19 cellular contexts compared by ENCODE assay signal in the genomic region with DNA sequence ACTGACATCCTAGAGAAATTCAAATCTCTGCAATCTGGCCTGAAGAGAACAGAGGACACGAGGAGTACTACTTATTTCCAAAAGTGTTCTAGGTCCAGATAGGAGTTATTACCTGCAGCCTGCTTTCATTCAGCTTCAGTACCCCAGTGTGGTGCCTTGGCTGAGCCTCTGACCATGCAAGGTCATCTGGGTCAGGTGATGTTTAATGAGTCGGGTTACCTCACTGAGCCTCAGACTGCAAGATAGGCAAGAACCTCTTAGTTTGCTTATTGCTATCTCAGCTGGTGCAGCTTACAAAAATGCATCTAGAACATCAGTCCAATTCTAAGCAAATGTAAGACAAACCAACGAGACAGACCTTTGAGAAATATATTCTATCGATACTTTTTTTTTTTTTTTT.
"Had no signal": no experiment of that assay in that cellular context is flagged by ENCODE, and none has a peak within 500 bp of the region (broad histone marks: within the 10 kb centered on the region; RNA-seq: fewer than 3 reads in every experiment).

No MANE protein-coding gene starts in this region.

- H3K4me1 Mint-ChIP-seq: memory B cell; nephron; stimulated activated memory B cell treated with anti-CD40 and anti-IgM and Interleukin-4, amounts not matched to agents 10 μg/mL and 1 μg/mL and 100 μg/mL, for 72 hours had no signal

- H3K27ac ChIP-seq: coronary artery, neural progenitor cell, testis, tibial artery had no signal

- H3K4me1 ChIP-seq: neural progenitor cell, testis, tibial artery had no signal

- H3K27me3 ChIP-seq: testis, tibial artery had no signal

- ATAC-seq: sciatic nerve; stimulated activated memory B cell treated with anti-CD40 and anti-IgM and Interleukin-4, amounts not matched to agents 10 μg/mL and 1 μg/mL and 100 μg/mL, for 72 hours; stimulated activated naive CD8-positive, alpha-beta T cell treated with anti-CD3 and anti-CD28 coated beads, Interleukin-15, Interleukin-2, amounts not matched to agents 100 U/mL and 50 U/mL, for 24 hours had no signal

- H3K36me3 Mint-ChIP-seq: memory B cell; neural progenitor cell; stimulated activated memory B cell treated with anti-CD40 and anti-IgM and Interleukin-4, amounts not matched to agents 10 μg/mL and 1 μg/mL and 100 μg/mL, for 72 hours; type B pancreatic cell had no signal

- H3K9ac ChIP-seq: neural progenitor cell had no signal

- H3K9me3 ChIP-seq: testis, tibial artery had no signal

- H3K36me3 ChIP-seq: neural progenitor cell, tibial artery had no signal

- H3K4me3 Mint-ChIP-seq: memory B cell; nephron; neural progenitor cell; stimulated activated memory B cell treated with anti-CD40 and anti-IgM and Interleukin-4, amounts not matched to agents 10 μg/mL and 1 μg/mL and 100 μg/mL, for 72 hours; type B pancreatic cell had no signal

- DNase-seq: dermis blood vessel endothelial cell; effector memory CD4-positive, alpha-beta T cell; head of caudate nucleus; retina; stimulated activated CD4-positive, alpha-beta T cell treated with anti-CD3 and anti-CD28 coated beads, Interleukin-2, amount 100 ng/mL, for 24 hours; stimulated activated CD4-positive, alpha-beta T cell treated with anti-CD3 and anti-CD28 coated beads, Interleukin-4, amount 100 ng/mL, for 24 hours; stimulated activated naive CD8-positive, alpha-beta T cell treated with anti-CD3 and anti-CD28 coated beads, Interleukin-15, Interleukin-2, amounts not matched to agents 100 U/mL and 50 U/mL, for 24 hours; substantia nigra; testis; tibial artery had no signal

- H3K4me3 ChIP-seq: coronary artery, lung, neural progenitor cell, smooth muscle cell, testis, tibial artery had no signal

- H3K9me3 Mint-ChIP-seq: memory B cell; nephron; neural progenitor cell; stimulated activated memory B cell treated with anti-CD40 and anti-IgM and Interleukin-4, amounts not matched to agents 10 μg/mL and 1 μg/mL and 100 μg/mL, for 72 hours; type B pancreatic cell had no signal

- H3K4me2 ChIP-seq: neural progenitor cell, smooth muscle cell had no signal

- H2AFZ ChIP-seq: neural progenitor cell had no signal

- H3K27ac Mint-ChIP-seq: memory B cell; nephron; neural progenitor cell; stimulated activated memory B cell treated with anti-CD40 and anti-IgM and Interleukin-4, amounts not matched to agents 10 μg/mL and 1 μg/mL and 100 μg/mL, for 72 hours; type B pancreatic cell had no signal

- H3K27me3 Mint-ChIP-seq: memory B cell; stimulated activated memory B cell treated with anti-CD40 and anti-IgM and Interleukin-4, amounts not matched to agents 10 μg/mL and 1 μg/mL and 100 μg/mL, for 72 hours; type B pancreatic cell had no signal
